ENCODE assay signal across 8 cellular contexts in genomic region chr19:20565321-20566018, GRCh38. TPM values are rescaled to one million over a fixed set of nuclear protein-coding genes. Genes with fewer than 3 reads are reported as not detected.
DNase-seq lines count a peak whose midpoint lies in the region; ATAC-seq, FAIRE-seq and TF ChIP-seq lines count a peak whose summit lies in the region.

ZNF737 (minus strand) TSS chr19:20565781; CDS start chr19:20565640, 141 bp downstream.

- CTCF ChIA-PET in activated naive CD4-positive, alpha-beta T cell treated with anti-CD3 and anti-CD28 coated beads, Interleukin-2, amount 10 ng/mL, durations not matched to agents 7 days and 5 days (lab: Charles Lee), result no interaction called here

- peak within 1 kb of the TSS; percentile 99 for H3K4me3 Mint-ChIP-seq in activated naive CD4-positive, alpha-beta T cell treated with anti-CD3 and anti-CD28 coated beads, Interleukin-2, amount 10 ng/mL, durations not matched to agents 7 days and 5 days

- peaks cover 5% of the 10 kb centered on the region for H3K27me3 Mint-ChIP-seq in activated naive CD4-positive, alpha-beta T cell treated with anti-CD3 and anti-CD28 coated beads, Interleukin-2, amount 10 ng/mL, durations not matched to agents 7 days and 5 days

- DNase-seq in DMS114 treated with DMSO at 0.1 percent for 48 hours (lab: John Stamatoyannopoulos, UW; ENCODE audit: unreplicated experiment) (peak; percentile 92), SHP77 treated with DMSO at 0.1 percent for 48 hours (lab: John Stamatoyannopoulos, UW) (peak; percentile 94), frontal cortex (ENCODE audit: low spot score in 2 of 2) (peak; percentile 70 to 81)
- DNase-seq in activated naive CD4-positive, alpha-beta T cell treated with anti-CD3 and anti-CD28 coated beads, Interleukin-2, amount 10 ng/mL, durations not matched to agents 7 days and 5 days, result peak; percentile 95

- no peak for FAIRE-seq in frontal cortex (lab: Jason Lieb, UNC)

- ATAC-seq in GM21390 (IDR thresholded peaks at IDR 0.05; ENCODE audit: unreplicated experiment), result peak; percentile 92

- peaks cover 45% of the 10 kb centered on the region for H3K36me3 Mint-ChIP-seq in activated naive CD4-positive, alpha-beta T cell treated with anti-CD3 and anti-CD28 coated beads, Interleukin-2, amount 10 ng/mL, durations not matched to agents 7 days and 5 days

- H3K27ac Mint-ChIP-seq in activated naive CD4-positive, alpha-beta T cell treated with anti-CD3 and anti-CD28 coated beads, Interleukin-2, amount 10 ng/mL, durations not matched to agents 7 days and 5 days, result peak within 1 kb of the TSS; percentile 99

- H3K9me3 ChIP-seq in HUES64 (ENCODE audit: insufficient read depth, low read depth, low read length) (peaks cover 4% of the 10 kb centered on the region; the same call in 1 of the 2 replicates), neutrophil (peaks cover 8% of the 10 kb centered on the region), subcutaneous abdominal adipose tissue (ENCODE audit: control insufficient read depth in 5 of 5, low read length in 5 of 5) (peaks cover 0 to 24% (median 2%) of the 10 kb centered on the region in 5 donors)

- H3K4me1 ChIP-seq in HUES64 (ENCODE audit: insufficient read depth, low read length) (no peaks in the 10 kb centered on the region), neutrophil (ENCODE audit: control insufficient read depth in 1 of 2, insufficient read depth in 1 of 2, low read depth in 1 of 2, low read length in 1 of 2) (peaks cover 4 to 5% of the 10 kb centered on the region in 2 experiments), subcutaneous abdominal adipose tissue (ENCODE audit: control insufficient read depth in 5 of 5, insufficient read depth in 5 of 5, low read length in 5 of 5) (peaks cover 0 to 18% (median 7%) of the 10 kb centered on the region in 5 donors)

- no peak for TF ChIP-seq CTCF in neutrophil (IDR thresholded peaks at IDR 0.05)

- 0 out of 2 replicates have a peak, but pooled peaks cover 3% of the 10 kb centered on the region for H3K36me3 ChIP-seq in HUES64 (ENCODE audit: insufficient read depth, low read length)
- no peaks in the 10 kb centered on the region for H3K36me3 ChIP-seq in neutrophil
- H3K36me3 ChIP-seq in subcutaneous abdominal adipose tissue (ENCODE audit: control insufficient read depth in 5 of 5, insufficient read depth in 5 of 5, low read length in 5 of 5), result peaks cover 0 to 12% (median 7%) of the 10 kb centered on the region in 5 donors

- H3K4me1 Mint-ChIP-seq in activated naive CD4-positive, alpha-beta T cell treated with anti-CD3 and anti-CD28 coated beads, Interleukin-2, amount 10 ng/mL, durations not matched to agents 7 days and 5 days, result peaks cover 19% of the 10 kb centered on the region

- peak within 1 kb of the TSS; percentile 91 for H3K9ac ChIP-seq in HUES64 (ENCODE audit: low read depth, low read length)
- H3K9ac ChIP-seq in subcutaneous abdominal adipose tissue (ENCODE audit: low read length in 5 of 5), result peak within 1 kb of the TSS; percentile 77 to 89 (median 81)

- peaks cover 59% of the 10 kb centered on the region for H3K9me3 Mint-ChIP-seq in activated naive CD4-positive, alpha-beta T cell treated with anti-CD3 and anti-CD28 coated beads, Interleukin-2, amount 10 ng/mL, durations not matched to agents 7 days and 5 days

- H3K27me3 ChIP-seq in HUES64 (ENCODE audit: insufficient read depth, low read length), result no peaks in the 10 kb centered on the region
- no peaks in the 10 kb centered on the region for H3K27me3 ChIP-seq in neutrophil
- no peaks in the 10 kb centered on the region for H3K27me3 ChIP-seq in subcutaneous abdominal adipose tissue (ENCODE audit: control insufficient read depth in 5 of 5, insufficient read depth in 4 of 5, low read length in 5 of 5)

- H3K27ac ChIP-seq in HUES64 (ENCODE audit: low read depth, low read length) (peak within 1 kb of the TSS; percentile 75), neutrophil (peak within 1 kb of the TSS; percentile 71), subcutaneous abdominal adipose tissue (ENCODE audit: low read depth, low read length) (peak within 1 kb of the TSS; percentile 72)

- WGBS in HUES64, result 1% methylated on average over 28 of the region's 28 CpGs

- peak within 1 kb of the TSS; percentile 90 for H3K4me3 ChIP-seq in HUES64 (ENCODE audit: low read length)
- H3K4me3 ChIP-seq in neutrophil (ENCODE audit: low read depth in 1 of 2, low read length in 1 of 2), result peak within 1 kb of the TSS; percentile 64 to 72
- H3K4me3 ChIP-seq in subcutaneous abdominal adipose tissue (ENCODE audit: low read depth in 1 of 5, low read length in 5 of 5), result peak within 1 kb of the TSS; percentile 83 to 91 (median 90)

RNA-seq across cellular contexts. Expression of gene ZNF737, which starts in this region (rescaled TPM):
- polyA plus RNA-seq in HUES64 (2013, experiment 1 of 2), result 7.9 TPM
- 8.6 TPM for polyA plus RNA-seq in HUES64 (2013, experiment 2 of 2)
- 129 TPM for total RNA-seq in frontal cortex

Comparison
In these comparisons a context has a peak if more than half of its experiments do, and no peak if none do; other contexts are left out.
1. Peak in every context shown above with its lines: DNase-seq, ATAC-seq, H3K4me3 ChIP-seq and H3K27ac ChIP-seq.